9 cellular contexts compared by ENCODE assay signal in genomic region chr4:17597517-17597916, GRCh38. TPM values are rescaled to one million over a fixed set of nuclear protein-coding genes. Genes with fewer than 3 reads are reported as not detected.
DNase-seq lines count a peak whose midpoint lies in the region; ATAC-seq and TF ChIP-seq lines count a peak whose summit lies in the region.
"Had no signal": no experiment of that assay in that cellular context is flagged by ENCODE, and none has a peak within 500 bp of the region (broad histone marks: within the 10 kb centered on the region; RNA-seq: fewer than 3 reads in every experiment).

No MANE protein-coding gene starts in this region.

- H3K36me3 Mint-ChIP-seq in endothelial cell (ENCODE audit: low read depth, unreplicated experiment): peaks cover 37% of the 10 kb centered on the region

- H3K27ac Mint-ChIP-seq in endothelial cell (ENCODE audit: unreplicated experiment): peak overlapping the region; percentile 18

- TF ChIP-seq CTCF in endothelial cell (IDR thresholded peaks at IDR 0.05; ENCODE audit: unreplicated experiment): peak; percentile 38
- TF ChIP-seq CTCF in retinal pigment epithelial cell (conservative IDR thresholded peaks at IDR 0.05; ENCODE audit: low read depth, low read length): peak; percentile 52

- H3K27me3 Mint-ChIP-seq in endothelial cell (ENCODE audit: unreplicated experiment): no peaks in the 10 kb centered on the region

- peak; percentile 6 for DNase-seq in activated CD4-positive, alpha-beta T cell treated with anti-CD3 and anti-CD28 coated beads for 48 hours
- no peak for DNase-seq in activated CD4-positive, alpha-beta T cell treated with anti-CD3 and anti-CD28 coated beads, Interleukin-2, amount 50 U/mL, for 4 hours
- DNase-seq in NCI-H2196 (lab: John Stamatoyannopoulos, UW; ENCODE audit: unreplicated experiment) (peak; percentile 14), endothelial cell (ENCODE audit: low spot score) (peak; percentile 22), retinal pigment epithelial cell (ENCODE audit: low read depth) (no peak)
- DNase-seq: RPMI8226 had no signal

- no peaks in the 10 kb centered on the region for H3K4me1 Mint-ChIP-seq in endothelial cell (ENCODE audit: unreplicated experiment)

- ATAC-seq in HG03039 (IDR thresholded peaks at IDR 0.05; ENCODE audit: unreplicated experiment) (no peak), GM21737 (IDR thresholded peaks at IDR 0.05; ENCODE audit: unreplicated experiment) (no peak), GM18873 (IDR thresholded peaks at IDR 0.05; ENCODE audit: low FRiP score, unreplicated experiment) (no peak)

- no peak overlapping the region for H3K4me3 Mint-ChIP-seq in endothelial cell (ENCODE audit: unreplicated experiment)

- no peak overlapping the region for H3K4me3 ChIP-seq in retinal pigment epithelial cell (ENCODE audit: low read length)

- H3K9me3 Mint-ChIP-seq in endothelial cell (ENCODE audit: unreplicated experiment): no peaks in the 10 kb centered on the region

RNA-seq across cellular contexts. Expression of gene MED28, which starts 16.9 kb away (rescaled TPM):
- 98.0 TPM for total RNA-seq in endothelial cell (ENCODE audit: unreplicated experiment)

RNA-seq across cellular contexts. Expression of gene LAP3, which starts 20.5 kb away (rescaled TPM):
- total RNA-seq in endothelial cell (ENCODE audit: unreplicated experiment): 150 TPM

Comparison
In these comparisons a context has a peak if more than half of its experiments do, and no peak if none do; other contexts are left out.
1. DNase-seq: peak in activated CD4-positive, alpha-beta T cell treated with anti-CD3 and anti-CD28 coated beads for 48 hours (single experiment), NCI-H2196 (single experiment) and endothelial cell (single experiment); none in activated CD4-positive, alpha-beta T cell treated with anti-CD3 and anti-CD28 coated beads, Interleukin-2, amount 50 U/mL, for 4 hours (0 of 2) and retinal pigment epithelial cell (single experiment).